8 cellular contexts compared by ENCODE assay signal in genomic region chr1:149229810-149230209, GRCh38.
DNase-seq lines count a peak whose midpoint lies in the region; ATAC-seq and TF ChIP-seq lines count a peak whose summit lies in the region.
"Not testable (repeated sequence)": the region's sequence is repeated elsewhere in the genome, so short reads cannot be mapped to it uniquely, and the experiment has no call there.

No MANE protein-coding gene starts in this region.

- not testable (repeated sequence) for TF ChIP-seq CTCF in CD4-positive, alpha-beta T cell (IDR thresholded peaks at IDR 0.05); body of pancreas (IDR thresholded peaks at IDR 0.05); foreskin keratinocyte (conservative IDR thresholded peaks at IDR 0.05); right atrium auricular region (IDR thresholded peaks at IDR 0.05); thoracic aorta (IDR thresholded peaks at IDR 0.05)

- H3K27me3 ChIP-seq in CD4-positive, alpha-beta T cell (ENCODE audit: control insufficient read depth, insufficient read depth, low read length); body of pancreas; foreskin keratinocyte; right atrium auricular region; thoracic aorta (replicated peaks; ENCODE audit: insufficient read depth): not testable (repeated sequence)

- not testable (repeated sequence) for H3K9me3 ChIP-seq in CD4-positive, alpha-beta T cell (ENCODE audit: control insufficient read depth, low read length); body of pancreas; right atrium auricular region; thoracic aorta

- not testable (repeated sequence) for H3K9me3 Mint-ChIP-seq in CD4-positive, alpha-beta T cell; activated CD8-positive, alpha-beta T cell treated with anti-CD3 and anti-CD28 coated beads, Interleukin-2, amount 10 ng/mL, durations not matched to agents 7 days and 5 days (ENCODE audit: insufficient read depth); naive B cell

- POLR2A ChIA-PET in CD4-positive, alpha-beta T cell (lab: Charles Lee); activated CD8-positive, alpha-beta T cell treated with anti-CD3 and anti-CD28 coated beads, Interleukin-2, amount 10 ng/mL, durations not matched to agents 7 days and 5 days (lab: Charles Lee): not testable (repeated sequence)

- H3K36me3 ChIP-seq in body of pancreas (replicated peaks in 1 of 2; ENCODE audit: insufficient read depth in 1 of 2, low read depth in 2 of 2); right atrium auricular region; thoracic aorta: not testable (repeated sequence)

- not testable (repeated sequence) for DNase-seq in CD4-positive, alpha-beta T cell; activated CD8-positive, alpha-beta T cell treated with anti-CD3 and anti-CD28 coated beads, Interleukin-2, amount 10 ng/mL, durations not matched to agents 7 days and 5 days; foreskin keratinocyte; naive B cell; sciatic nerve (ENCODE audit: low spot score); thoracic aorta (ENCODE audit: low spot score)
- DNase-seq in body of pancreas (peak; percentile 21 to 63 (median 38)), right atrium auricular region (ENCODE audit: low spot score) (peak; percentile 51)

- peak; percentile 81 for ATAC-seq in CD4-positive, alpha-beta T cell (ENCODE audit: poor library complexity)
- ATAC-seq in activated CD8-positive, alpha-beta T cell treated with anti-CD3 and anti-CD28 coated beads, Interleukin-2, amount 10 ng/mL, durations not matched to agents 7 days and 5 days: peak; percentile 30
- ATAC-seq in body of pancreas: peak; percentile 61
- peak; percentile 80 for ATAC-seq in foreskin keratinocyte
- peak; percentile 50 to 68 for ATAC-seq in naive B cell (ENCODE audit: low read depth in 2 of 2)
- ATAC-seq in sciatic nerve: peak; percentile 48
- peak; percentile 82 for ATAC-seq in thoracic aorta (ENCODE audit: insufficient number of reproducible peaks, low FRiP score, low read depth)

- not testable (repeated sequence) for TF ChIP-seq POLR2A in body of pancreas (IDR thresholded peaks at IDR 0.05)

- not testable (repeated sequence) for H3K4me1 ChIP-seq in body of pancreas; foreskin keratinocyte; right atrium auricular region; thoracic aorta (ENCODE audit: control insufficient read depth in 1 of 2, low read depth in 2 of 2)

- not testable (repeated sequence) for H3K36me3 Mint-ChIP-seq in CD4-positive, alpha-beta T cell (ENCODE audit: low read depth); activated CD8-positive, alpha-beta T cell treated with anti-CD3 and anti-CD28 coated beads, Interleukin-2, amount 10 ng/mL, durations not matched to agents 7 days and 5 days (ENCODE audit: low read depth); naive B cell

- CTCF ChIA-PET in CD4-positive, alpha-beta T cell (lab: Charles Lee); activated CD8-positive, alpha-beta T cell treated with anti-CD3 and anti-CD28 coated beads, Interleukin-2, amount 10 ng/mL, durations not matched to agents 7 days and 5 days (lab: Charles Lee): not testable (repeated sequence)

- not testable (repeated sequence) for H3K27ac Mint-ChIP-seq in CD4-positive, alpha-beta T cell; activated CD8-positive, alpha-beta T cell treated with anti-CD3 and anti-CD28 coated beads, Interleukin-2, amount 10 ng/mL, durations not matched to agents 7 days and 5 days; naive B cell

- H3K4me1 Mint-ChIP-seq in CD4-positive, alpha-beta T cell (ENCODE audit: low read depth); activated CD8-positive, alpha-beta T cell treated with anti-CD3 and anti-CD28 coated beads, Interleukin-2, amount 10 ng/mL, durations not matched to agents 7 days and 5 days (ENCODE audit: low read depth); naive B cell: not testable (repeated sequence)

- H3K27me3 Mint-ChIP-seq in CD4-positive, alpha-beta T cell; activated CD8-positive, alpha-beta T cell treated with anti-CD3 and anti-CD28 coated beads, Interleukin-2, amount 10 ng/mL, durations not matched to agents 7 days and 5 days (ENCODE audit: low read depth); naive B cell: not testable (repeated sequence)

- 0 to 19% methylated on average over 1 to 3 of the region's 5 CpGs for WGBS in body of pancreas, 2 donors

- not testable (repeated sequence) for H3K27ac ChIP-seq in CD4-positive, alpha-beta T cell (ENCODE audit: low read depth, low read length); foreskin keratinocyte
- H3K27ac ChIP-seq in body of pancreas (peak overlapping the region in 2 of 4 donors; percentile 63 to 64), right atrium auricular region (peak overlapping the region; percentile 70 to 73), thoracic aorta (peak overlapping the region; percentile 68 to 79)

- intact Hi-C loops in CD4-positive, alpha-beta T cell (cut with DNase I, micrococcal nuclease); body of pancreas (cut with DNase I); sciatic nerve (cut with DNase I): not testable (repeated sequence)

- H3K4me3 ChIP-seq in body of pancreas, right atrium auricular region, thoracic aorta: not testable (repeated sequence)

- H3K4me3 Mint-ChIP-seq in CD4-positive, alpha-beta T cell; activated CD8-positive, alpha-beta T cell treated with anti-CD3 and anti-CD28 coated beads, Interleukin-2, amount 10 ng/mL, durations not matched to agents 7 days and 5 days; naive B cell: not testable (repeated sequence)

Comparison
In these comparisons a context has a peak if more than half of its experiments do, and no peak if none do; other contexts are left out.
1. ATAC-seq: peak in every context shown above with its lines; median percentile 82 in thoracic aorta; 81 in CD4-positive, alpha-beta T cell; 80 in foreskin keratinocyte; 61 in body of pancreas; 59 in naive B cell; 48 in sciatic nerve; 30 in activated CD8-positive, alpha-beta T cell treated with anti-CD3 and anti-CD28 coated beads, Interleukin-2, amount 10 ng/mL, durations not matched to agents 7 days and 5 days.